In genomic region chr16:70801611-70802010, GRCh38 we compare ENCODE assay signal across 10 cellular contexts. TPM values are rescaled to one million over a fixed set of nuclear protein-coding genes. Genes with fewer than 3 reads are reported as not detected.
DNase-seq lines count a peak whose midpoint lies in the region; ATAC-seq and TF ChIP-seq lines count a peak whose summit lies in the region.
"Had no signal": no experiment of that assay in that cellular context is flagged by ENCODE, and none has a peak within 500 bp of the region (broad histone marks: within the 10 kb centered on the region; RNA-seq: fewer than 3 reads in every experiment).

No MANE protein-coding gene starts in this region.

- no peak for ATAC-seq in GM21786 (IDR thresholded peaks at IDR 0.05; ENCODE audit: unreplicated experiment)

- peak overlapping the region; percentile 74 for H3K4me2 ChIP-seq in SU-DHL-6 (ENCODE audit: low read depth, low read length, poor library complexity, severe bottlenecking)

- H3K9me2 ChIP-seq in SU-DHL-6 (replicated peaks; ENCODE audit: insufficient read depth, low read length): no peaks in the 10 kb centered on the region

- intact Hi-C loops in testis (cut with DNase I; ENCODE audit: low total_unique reads): no loop called here

- TF ChIP-seq CTCF in SU-DHL-6 (IDR thresholded peaks at IDR 0.05; ENCODE audit: insufficient read depth, low read length, poor library complexity, severe bottlenecking) (no peak), progenitor cell of endocrine pancreas (IDR thresholded peaks at IDR 0.05; ENCODE audit: unreplicated experiment) (no peak), testis (IDR thresholded peaks at IDR 0.05) (no peak)

- H3K9me3 ChIP-seq in SU-DHL-6 (ENCODE audit: insufficient read depth, low read length) (no peaks in the 10 kb centered on the region), testis (no peaks in the 10 kb centered on the region)

- peak overlapping the region; percentile 80 for H3K4me3 ChIP-seq in SU-DHL-6 (ENCODE audit: insufficient read depth, low read length, poor library complexity, severe bottlenecking)
- H3K4me3 ChIP-seq in testis: peak overlapping the region in 1 of 2 donors; percentile 86

- H3K4me3 Mint-ChIP-seq in T-helper 2 cell treated with Interferon-gamma antibody and Interleukin-4, amounts not matched to agents 5 μg/mL and 100 μg/mL, for 36 hours: peak overlapping the region; percentile 95
- H3K4me3 Mint-ChIP-seq in progenitor cell of endocrine pancreas (ENCODE audit: low read depth): peak overlapping the region; percentile 89

- no peaks in the 10 kb centered on the region for H3K36me3 Mint-ChIP-seq in T-helper 2 cell treated with Interferon-gamma antibody and Interleukin-4, amounts not matched to agents 5 μg/mL and 100 μg/mL, for 36 hours (ENCODE audit: low read depth)
- no peaks in the 10 kb centered on the region for H3K36me3 Mint-ChIP-seq in progenitor cell of endocrine pancreas (ENCODE audit: insufficient read depth)

- H4K20me1 ChIP-seq in SU-DHL-6 (ENCODE audit: low read depth, low read length): no peaks in the 10 kb centered on the region

- peaks cover 5% of the 10 kb centered on the region; the same call in 1 of the 2 replicates for H3F3A ChIP-seq in SU-DHL-6 (ENCODE audit: insufficient read depth)

- no peaks in the 10 kb centered on the region for H3K27me3 Mint-ChIP-seq in T-helper 2 cell treated with Interferon-gamma antibody and Interleukin-4, amounts not matched to agents 5 μg/mL and 100 μg/mL, for 36 hours (ENCODE audit: low read depth)
- peaks cover 31% of the 10 kb centered on the region for H3K27me3 Mint-ChIP-seq in progenitor cell of endocrine pancreas

- H3K79me2 ChIP-seq in SU-DHL-6 (ENCODE audit: insufficient read depth, low read length): peaks cover 41% of the 10 kb centered on the region

- peak overlapping the region; percentile 75; the same call in 1 of the 2 replicates for H3K9ac ChIP-seq in SU-DHL-6 (ENCODE audit: low read length)

- H3K27ac ChIP-seq in SU-DHL-6 (ENCODE audit: low read depth, low read length): no peak overlapping the region
- peak overlapping the region; percentile 51 for H3K27ac ChIP-seq in epithelial cell of prostate
- H3K27ac ChIP-seq in testis: no peak overlapping the region

- peak overlapping the region; percentile 97 for H2AFZ ChIP-seq in SU-DHL-6 (ENCODE audit: low read depth, low read length, severe bottlenecking)

- peaks cover 5% of the 10 kb centered on the region for H3K9me3 Mint-ChIP-seq in T-helper 2 cell treated with Interferon-gamma antibody and Interleukin-4, amounts not matched to agents 5 μg/mL and 100 μg/mL, for 36 hours
- peaks cover 4% of the 10 kb centered on the region for H3K9me3 Mint-ChIP-seq in progenitor cell of endocrine pancreas (ENCODE audit: low read depth)

- no peak for TF ChIP-seq POLR2A in testis (IDR thresholded peaks at IDR 0.05)

- H3K4me1 Mint-ChIP-seq in T-helper 2 cell treated with Interferon-gamma antibody and Interleukin-4, amounts not matched to agents 5 μg/mL and 100 μg/mL, for 36 hours (ENCODE audit: low read depth): peaks cover 21% of the 10 kb centered on the region
- peaks cover 12% of the 10 kb centered on the region for H3K4me1 Mint-ChIP-seq in progenitor cell of endocrine pancreas (ENCODE audit: low read depth)

- WGBS in testis, 2 donors: 32 to 61% methylated on average over 3 of the region's 3 CpGs

- DNase-seq in T-helper 2 cell treated with Interferon-gamma antibody and Interleukin-4, amounts not matched to agents 5 μg/mL and 100 μg/mL, for 36 hours (ENCODE audit: low spot score): no peak
- no peak for DNase-seq in T-helper 2 cell
- no peak for DNase-seq in epithelial cell of prostate (ENCODE audit: low read depth, low spot score)
- no peak for DNase-seq in progenitor cell of endocrine pancreas (ENCODE audit: low spot score, unreplicated experiment)
- no peak for DNase-seq in testis
- DNase-seq in NK-92 treated with Interleukin-12 subunit alpha and Interleukin-12 subunit beta, amount 100 ng/mL, for 24 hours (lab: John Stamatoyannopoulos, UW): no peak

- H3K4me1 ChIP-seq in testis: peaks cover 14% of the 10 kb centered on the region

- no peak overlapping the region for H3K27ac Mint-ChIP-seq in T-helper 2 cell treated with Interferon-gamma antibody and Interleukin-4, amounts not matched to agents 5 μg/mL and 100 μg/mL, for 36 hours
- H3K27ac Mint-ChIP-seq in progenitor cell of endocrine pancreas: no peak overlapping the region

- H3K27me3 ChIP-seq in SU-DHL-6 (ENCODE audit: low read length) (no peaks in the 10 kb centered on the region), testis (no peaks in the 10 kb centered on the region)
- H3K27me3 ChIP-seq: brain microvascular endothelial cell, upper lobe of left lung had no signal

- H3K36me3 ChIP-seq in SU-DHL-6 (ENCODE audit: low read length) (no peaks in the 10 kb centered on the region), testis (ENCODE audit: low read depth, missing control alignments) (no peaks in the 10 kb centered on the region)

RNA-seq across cellular contexts. Expression of gene VAC14, which starts 0.7 kb away (rescaled TPM):
- total RNA-seq in progenitor cell of endocrine pancreas (38.4 and 39.0 TPM in 2 replicates), testis (10 to 100 TPM; 61.8 to 80.5 TPM)
- 41.0 TPM for polyA plus RNA-seq in testis (ENCODE audit: insufficient read depth, low read depth, low replicate concordance)
